In genomic region chr5:57258052-57258451, GRCh38 we compare ENCODE assay signal across 12 cellular contexts.
"Had no signal": no experiment of that assay in that cellular context is flagged by ENCODE, and none has a peak within 500 bp of the region (broad histone marks: within the 10 kb centered on the region; RNA-seq: fewer than 3 reads in every experiment).

No MANE protein-coding gene starts in this region.

- H3K27ac Mint-ChIP-seq: endodermal cell; mesothelial cell of epicardium; stimulated activated memory B cell treated with anti-CD40 and anti-IgM and Interleukin-4, amounts not matched to agents 10 μg/mL and 1 μg/mL and 100 μg/mL, for 72 hours had no signal

- H3K27me3 Mint-ChIP-seq: activated naive CD4-positive, alpha-beta T cell treated with anti-CD3 and anti-CD28 coated beads, Interleukin-2, amount 10 ng/mL, durations not matched to agents 7 days and 5 days; stimulated activated memory B cell treated with anti-CD40 and anti-IgM and Interleukin-4, amounts not matched to agents 10 μg/mL and 1 μg/mL and 100 μg/mL, for 72 hours had no signal

- H3K4me1 ChIP-seq: psoas muscle, right lobe of liver had no signal

- H3K4me3 Mint-ChIP-seq: activated naive CD4-positive, alpha-beta T cell treated with anti-CD3 and anti-CD28 coated beads, Interleukin-2, amount 10 ng/mL, durations not matched to agents 7 days and 5 days; endodermal cell; mesothelial cell of epicardium; stimulated activated memory B cell treated with anti-CD40 and anti-IgM and Interleukin-4, amounts not matched to agents 10 μg/mL and 1 μg/mL and 100 μg/mL, for 72 hours had no signal

- DNase-seq: activated CD4-positive, CD25-positive, alpha-beta regulatory T cell treated with anti-CD3 and anti-CD28 coated beads, Interleukin-2, amount 50 U/mL, for 72 hours; activated naive CD4-positive, alpha-beta T cell treated with anti-CD3 and anti-CD28 coated beads, Interleukin-2, amount 10 ng/mL, durations not matched to agents 7 days and 5 days; anterior cingulate cortex; dermis blood vessel endothelial cell; endodermal cell; erythroblast; hippocampal formation; nucleus accumbens; psoas muscle; right lobe of liver had no signal

- H3K27ac ChIP-seq: psoas muscle, right lobe of liver had no signal

- H3K4me1 Mint-ChIP-seq: activated naive CD4-positive, alpha-beta T cell treated with anti-CD3 and anti-CD28 coated beads, Interleukin-2, amount 10 ng/mL, durations not matched to agents 7 days and 5 days; stimulated activated memory B cell treated with anti-CD40 and anti-IgM and Interleukin-4, amounts not matched to agents 10 μg/mL and 1 μg/mL and 100 μg/mL, for 72 hours had no signal

- H3K4me3 ChIP-seq: psoas muscle, right lobe of liver had no signal

- ATAC-seq: psoas muscle; right lobe of liver; stimulated activated memory B cell treated with anti-CD40 and anti-IgM and Interleukin-4, amounts not matched to agents 10 μg/mL and 1 μg/mL and 100 μg/mL, for 72 hours had no signal

- H3K27me3 ChIP-seq: right lobe of liver had no signal

- H3K9me3 ChIP-seq: psoas muscle, right lobe of liver had no signal

- H3K9me3 Mint-ChIP-seq: activated naive CD4-positive, alpha-beta T cell treated with anti-CD3 and anti-CD28 coated beads, Interleukin-2, amount 10 ng/mL, durations not matched to agents 7 days and 5 days; endodermal cell; mesothelial cell of epicardium; stimulated activated memory B cell treated with anti-CD40 and anti-IgM and Interleukin-4, amounts not matched to agents 10 μg/mL and 1 μg/mL and 100 μg/mL, for 72 hours had no signal
